In genomic region chr17:8631554-8631877, GRCh38 we compare ENCODE assay signal across 8 cellular contexts. TPM values are rescaled to one million over a fixed set of nuclear protein-coding genes. Genes with fewer than 3 reads are reported as not detected.
A peak's percentile ranks its signal among the peaks of the same experiment; 100 is the strongest.
DNase-seq lines count a peak whose midpoint lies in the region; ATAC-seq, FAIRE-seq and TF ChIP-seq lines count a peak whose summit lies in the region.

No MANE protein-coding gene starts in this region.

- H3K4me1 ChIP-seq in body of pancreas (peaks cover 20% of the 10 kb centered on the region), mesenchymal stem cell (ENCODE audit: control insufficient read depth, insufficient read depth, low read depth, low read length) (peaks cover 4% of the 10 kb centered on the region)

- H3K4me3 ChIP-seq in body of pancreas (peak overlapping the region; percentile 1 to 60), mesenchymal stem cell (ENCODE audit: insufficient read depth in 1 of 2, low read depth in 1 of 2, low read length in 2 of 2) (peak overlapping the region; percentile 91 to 94)

- no peaks in the 10 kb centered on the region for H3K9me3 Mint-ChIP-seq in natural killer cell
- H3K9me3 Mint-ChIP-seq in natural killer cell treated with Interleukin-12 subunit alpha and Interleukin-12 subunit beta and Interleukin-15 and Interleukin-18, amount 100 ng/mL, for 72 hours = no peaks in the 10 kb centered on the region

- H3K23ac ChIP-seq in mesenchymal stem cell (ENCODE audit: low read length in 2 of 2) = no peak overlapping the region

- TF ChIP-seq CTCF in natural killer cell (IDR thresholded peaks at IDR 0.05) = no peak
- no peak for TF ChIP-seq CTCF in body of pancreas (IDR thresholded peaks at IDR 0.05)

- intact Hi-C loops in natural killer cell (cut with micrococcal nuclease) = no loop called here
- intact Hi-C loops in body of pancreas (cut with DNase I) = no loop called here

- no peak overlapping the region for H2BK12ac ChIP-seq in mesenchymal stem cell (ENCODE audit: low read length in 2 of 2)

- H3K18ac ChIP-seq in mesenchymal stem cell (ENCODE audit: low read depth in 1 of 2, low read length in 2 of 2) = peak overlapping the region in 1 of 2 experiments; percentile 77

- H3K9ac ChIP-seq in mesenchymal stem cell (ENCODE audit: low read length) = peak overlapping the region; percentile 92

- H3K36me3 ChIP-seq in body of pancreas (replicated peaks in 1 of 2; ENCODE audit: insufficient read depth in 1 of 2, low read depth in 2 of 2) = no peaks in the 10 kb centered on the region
- peaks cover 0 to 2% of the 10 kb centered on the region in 2 experiments for H3K36me3 ChIP-seq in mesenchymal stem cell (ENCODE audit: control insufficient read depth in 1 of 2, insufficient read depth in 2 of 2, low read depth in 1 of 2, low read length in 2 of 2)

- H3K27ac Mint-ChIP-seq in natural killer cell = no peak overlapping the region
- H3K27ac Mint-ChIP-seq in natural killer cell treated with Interleukin-12 subunit alpha and Interleukin-12 subunit beta and Interleukin-15 and Interleukin-18, amount 100 ng/mL, for 72 hours = no peak overlapping the region

- H3K4me2 ChIP-seq in mesenchymal stem cell (ENCODE audit: low read length, poor library complexity, severe bottlenecking) = peak overlapping the region; percentile 93

- H3K36me3 Mint-ChIP-seq in natural killer cell = no peaks in the 10 kb centered on the region
- H3K36me3 Mint-ChIP-seq in natural killer cell treated with Interleukin-12 subunit alpha and Interleukin-12 subunit beta and Interleukin-15 and Interleukin-18, amount 100 ng/mL, for 72 hours = no peaks in the 10 kb centered on the region

- H3K4ac ChIP-seq in mesenchymal stem cell (ENCODE audit: low read depth in 1 of 2, low read length in 2 of 2) = no peak overlapping the region

- no peak overlapping the region for H2BK120ac ChIP-seq in mesenchymal stem cell (ENCODE audit: low read depth, low read length)

- no peaks in the 10 kb centered on the region for H3K79me1 ChIP-seq in mesenchymal stem cell (replicated peaks; ENCODE audit: low read length, poor library complexity, severe bottlenecking)

- H3K27ac ChIP-seq in body of pancreas = peak overlapping the region; percentile 66 to 95 (median 90)
- peak overlapping the region; percentile 52 for H3K27ac ChIP-seq in mesenchymal stem cell (ENCODE audit: low read length, poor library complexity, severe bottlenecking)

- peak overlapping the region; percentile 46 for H2BK5ac ChIP-seq in mesenchymal stem cell (ENCODE audit: low read depth, low read length, poor library complexity, severe bottlenecking)

- H3K4me3 Mint-ChIP-seq in natural killer cell = peak overlapping the region; percentile 52
- no peak overlapping the region for H3K4me3 Mint-ChIP-seq in natural killer cell treated with Interleukin-12 subunit alpha and Interleukin-12 subunit beta and Interleukin-15 and Interleukin-18, amount 100 ng/mL, for 72 hours

- H4K8ac ChIP-seq in mesenchymal stem cell (ENCODE audit: low read length) = peak overlapping the region; percentile 82

- H3K27me3 ChIP-seq in body of pancreas = peaks cover 0 to 5% of the 10 kb centered on the region in 2 donors
- H3K27me3 ChIP-seq in mesenchymal stem cell (ENCODE audit: control insufficient read depth in 1 of 2, insufficient read depth in 1 of 2, low read length in 2 of 2) = peaks cover 0 to 3% of the 10 kb centered on the region in 2 experiments

- DNase-seq in natural killer cell (no peak), body of pancreas (no peak), mesenchymal stem cell (peak; percentile 26), GM12891 (ENCODE audit: insufficient read length, low spot score) (no peak), hippocampal formation (lab: John Stamatoyannopoulos, UW) (no peak)
- DNase-seq in natural killer cell treated with Interleukin-12 subunit alpha and Interleukin-12 subunit beta and Interleukin-15 and Interleukin-18, amount 100 ng/mL, for 72 hours (ENCODE audit: low spot score) = no peak
- DNase-seq in stimulated activated CD8-positive, alpha-beta memory T cell treated with anti-CD3 and anti-CD28 coated beads, Interleukin-4, amount 100 ng/mL, for 48 hours = no peak

- no peak overlapping the region for H2AK5ac ChIP-seq in mesenchymal stem cell (ENCODE audit: low read length, severe bottlenecking)

- H4K91ac ChIP-seq in mesenchymal stem cell (ENCODE audit: low read length) = no peak overlapping the region

- H3K4me1 Mint-ChIP-seq in natural killer cell = peaks cover 0 to 17% of the 10 kb centered on the region in 2 donors
- peaks cover 10 to 12% of the 10 kb centered on the region in 2 donors for H3K4me1 Mint-ChIP-seq in natural killer cell treated with Interleukin-12 subunit alpha and Interleukin-12 subunit beta and Interleukin-15 and Interleukin-18, amount 100 ng/mL, for 72 hours (ENCODE audit: low read depth in 2 of 2)

- H3K9me3 ChIP-seq in body of pancreas (no peaks in the 10 kb centered on the region), mesenchymal stem cell (ENCODE audit: control insufficient read depth, low read length) (no peaks in the 10 kb centered on the region)

- H3K27me3 Mint-ChIP-seq in natural killer cell (ENCODE audit: low read depth in 2 of 2) = peaks cover 40 to 46% of the 10 kb centered on the region in 2 donors
- H3K27me3 Mint-ChIP-seq in natural killer cell treated with Interleukin-12 subunit alpha and Interleukin-12 subunit beta and Interleukin-15 and Interleukin-18, amount 100 ng/mL, for 72 hours = peaks cover 44 to 62% of the 10 kb centered on the region in 2 donors

- H2AFZ ChIP-seq in mesenchymal stem cell (ENCODE audit: low read depth, low read length) = peak overlapping the region; percentile 90

- no peak for FAIRE-seq in GM12891 (lab: Jason Lieb, UNC)

- peak in 1 of 3 donors; percentile 37 for TF ChIP-seq POLR2A in body of pancreas (IDR thresholded peaks at IDR 0.05)
- TF ChIP-seq POLR2A in GM12891 (IDR thresholded peaks at IDR 0.05; ENCODE audit: low read depth, low read length) = no peak

- no peak overlapping the region for H3K14ac ChIP-seq in mesenchymal stem cell (ENCODE audit: low read length in 2 of 2)

- 2 to 7% methylated on average over 6 to 13 of the region's 13 CpGs for whole genome bisulfite sequencing in body of pancreas, 2 donors
- 1% methylated on average over 6 of the region's 13 CpGs for WGBS in mesenchymal stem cell

- ATAC-seq in natural killer cell (no peak), body of pancreas (no peak), GM21526 (IDR thresholded peaks at IDR 0.05; ENCODE audit: low FRiP score, unreplicated experiment) (no peak)
- no peak for ATAC-seq in natural killer cell treated with Interleukin-12 subunit alpha and Interleukin-12 subunit beta and Interleukin-15 and Interleukin-18, amount 100 ng/mL, for 72 hours

- no peak overlapping the region for H2BK15ac ChIP-seq in mesenchymal stem cell (ENCODE audit: low read depth, poor library complexity, severe bottlenecking)

TF ChIP-seq in GM12891, 5 proteins besides CTCF, POLR2A, EP300 and RAD21:
- TF ChIP-seq POU2F2 (IDR thresholded peaks at IDR 0.05; ENCODE audit: low read depth, low read length) (no peak), SPI1 (IDR thresholded peaks at IDR 0.05; ENCODE audit: low read depth, low read length) (no peak), POLR2AphosphoS5 (IDR thresholded peaks at IDR 0.05; ENCODE audit: low read depth, low read length) (no peak), TAF1 (IDR thresholded peaks at IDR 0.05; ENCODE audit: low read depth, low read length) (no peak), PAX5 (IDR thresholded peaks at IDR 0.05; ENCODE audit: insufficient read depth, low read length, severe bottlenecking) (no peak)

RNA-seq across cellular contexts. Expression of gene MYH10, which starts 1.0 kb away (rescaled TPM):
- total RNA-seq in natural killer cell (1 to 10 TPM in 2 of 3 donors, under 1 TPM in 1; 0.28 to 1.5 (median 1.0) TPM), body of pancreas (10 to 100 TPM; 23.3 to 30.3 TPM)
- total RNA-seq in natural killer cell treated with Interleukin-12 subunit alpha and Interleukin-12 subunit beta and Interleukin-15 and Interleukin-18, amount 100 ng/mL, for 72 hours = 1 to 10 TPM; 1.9 TPM
- polyA plus RNA-seq in mesenchymal stem cell (2013, experiment 1 of 2) = 33.3 TPM
- 30.4 TPM for polyA plus RNA-seq in mesenchymal stem cell (2013, experiment 2 of 2)
- polyA plus RNA-seq in GM12891 (2012; ENCODE audit: low read depth, missing spikeins) = 31.0 TPM

Comparison
In these comparisons a context has a peak if more than half of its experiments do, and no peak if none do; other contexts are left out.
1. RNA of gene MYH10, which starts 1.0 kb away (total RNA-seq): 23.3 to 30.3 TPM in body of pancreas; 1.9 TPM in natural killer cell treated with Interleukin-12 subunit alpha and Interleukin-12 subunit beta and Interleukin-15 and Interleukin-18, amount 100 ng/mL, for 72 hours and 0.28 to 1.5 TPM in natural killer cell; every median in the first group is over 4 times any median in the second.